In the genomic region with DNA sequence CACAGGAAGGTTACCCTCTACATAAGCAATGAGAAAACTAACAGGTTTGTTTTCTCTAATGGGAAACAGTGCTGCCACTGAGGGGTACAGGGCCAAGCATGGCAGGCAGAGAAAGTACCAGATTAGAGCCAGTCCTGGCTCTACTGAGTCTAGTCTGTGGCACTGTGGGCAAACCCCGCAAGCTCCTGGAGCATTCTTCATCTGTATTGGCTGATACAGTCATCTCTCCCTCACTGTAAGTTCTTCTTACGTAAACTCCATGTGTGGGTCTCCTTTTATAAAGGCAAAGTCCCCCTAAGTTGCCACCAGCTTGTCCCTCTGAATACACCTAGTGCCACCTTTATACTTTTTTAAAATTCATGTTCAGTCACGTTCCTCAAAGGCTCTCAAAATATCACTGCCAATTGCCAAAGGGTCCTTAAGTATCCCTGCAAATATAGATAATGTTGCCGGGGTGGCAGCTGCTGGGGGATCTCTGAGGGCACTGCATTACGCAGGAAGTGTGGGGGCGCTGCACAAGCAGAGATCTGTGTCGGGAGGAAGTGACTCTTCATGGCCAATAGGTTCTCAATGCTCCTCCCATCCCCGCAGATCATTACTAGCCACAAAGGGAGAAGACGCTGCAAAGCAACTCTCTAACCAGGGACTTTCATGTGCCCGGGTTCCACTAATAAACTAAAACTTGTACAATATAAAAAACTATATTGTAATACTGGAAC, we compare ENCODE assay signal across 9 cellular contexts. TPM values are rescaled to one million over a fixed set of nuclear protein-coding genes. Genes with fewer than 3 reads are reported as not detected.
DNase-seq lines count a peak whose midpoint lies in the region; ATAC-seq and TF ChIP-seq lines count a peak whose summit lies in the region.
"Had no signal": no experiment of that assay in that cellular context is flagged by ENCODE, and none has a peak within 500 bp of the region (broad histone marks: within the 10 kb centered on the region; RNA-seq: fewer than 3 reads in every experiment).

No MANE protein-coding gene starts in this region.

- H3K27ac ChIP-seq in esophagus squamous epithelium, result peak overlapping the region in 3 of 4 donors; percentile 25 to 59 (median 27)

- no peak overlapping the region for H3K4me3 ChIP-seq in esophagus squamous epithelium

- peaks cover 0 to 35% (median 0%) of the 10 kb centered on the region in 3 donors for H3K36me3 ChIP-seq in esophagus squamous epithelium

- peaks cover 18 to 70% (median 22%) of the 10 kb centered on the region in 3 donors for H3K4me1 ChIP-seq in esophagus squamous epithelium

- ATAC-seq in GM18909 (IDR thresholded peaks at IDR 0.05; ENCODE audit: poor library complexity, unreplicated experiment) (peak; percentile 71), HG03280 (IDR thresholded peaks at IDR 0.05; ENCODE audit: unreplicated experiment) (peak; percentile 67)

- WGBS in esophagus squamous epithelium, 2 donors, result 72 to 77% methylated on average over 7 to 9 of the region's 10 CpGs

- TF ChIP-seq POLR2A in esophagus squamous epithelium (IDR thresholded peaks at IDR 0.05), result peak in 2 of 4 donors; percentile 16 to 62

- no peaks in the 10 kb centered on the region for H3K27me3 ChIP-seq in esophagus squamous epithelium

- peak; percentile 48 to 52 for DNase-seq in activated CD4-positive, alpha-beta T cell treated with anti-CD3 and anti-CD28 coated beads for 24 hours (ENCODE audit: low read depth in 2 of 2)
- DNase-seq in esophagus squamous epithelium (lab: John Stamatoyannopoulos, UW) (no peak), HuH-7.5 (ENCODE audit: low spot score) (no peak), HT-29 (ENCODE audit: low spot score) (no peak), ACHN (no peak)
- peak; percentile 55 to 63 for DNase-seq in stimulated activated CD8-positive, alpha-beta memory T cell treated with anti-CD3 and anti-CD28 coated beads, Interleukin-4, amount 100 ng/mL, for 4 hours (ENCODE audit: low read depth in 2 of 2, low spot score in 1 of 2)
- DNase-seq: left cardiac atrium had no signal

- in situ Hi-C loops in ACHN (cut with HindIII; ENCODE audit: low pct_ligation_motif_present, low pct_unique_long_range_greater_than_20kb, low sequenced_read_pairs), result no loop called here

- no peaks in the 10 kb centered on the region for H3K9me3 ChIP-seq in esophagus squamous epithelium

- intact Hi-C loops in esophagus squamous epithelium (cut with DNase I), result no loop called here

- TF ChIP-seq CTCF in esophagus squamous epithelium (IDR thresholded peaks at IDR 0.05), result no peak

RNA-seq across cellular contexts. Expression of a gene that starts 18.8 kb away (rescaled TPM):
- total RNA-seq in esophagus squamous epithelium, result 10 to 100 TPM; 69.0 to 90.8 (median 76.0) TPM
- 178 and 193 TPM in 2 replicates for total RNA-seq in HT-29 (2014; rRNA removed; shearing (Covaris generic))

Comparison
In these comparisons a context has a peak if more than half of its experiments do, and no peak if none do; other contexts are left out.
1. DNase-seq: peak in activated CD4-positive, alpha-beta T cell treated with anti-CD3 and anti-CD28 coated beads for 24 hours (2 of 2) and stimulated activated CD8-positive, alpha-beta memory T cell treated with anti-CD3 and anti-CD28 coated beads, Interleukin-4, amount 100 ng/mL, for 4 hours (2 of 2); none in esophagus squamous epithelium (single experiment), HuH-7.5 (single experiment), HT-29 (single experiment) and ACHN (single experiment).